ENCODE assay signal across 8 cellular contexts in the genomic region with DNA sequence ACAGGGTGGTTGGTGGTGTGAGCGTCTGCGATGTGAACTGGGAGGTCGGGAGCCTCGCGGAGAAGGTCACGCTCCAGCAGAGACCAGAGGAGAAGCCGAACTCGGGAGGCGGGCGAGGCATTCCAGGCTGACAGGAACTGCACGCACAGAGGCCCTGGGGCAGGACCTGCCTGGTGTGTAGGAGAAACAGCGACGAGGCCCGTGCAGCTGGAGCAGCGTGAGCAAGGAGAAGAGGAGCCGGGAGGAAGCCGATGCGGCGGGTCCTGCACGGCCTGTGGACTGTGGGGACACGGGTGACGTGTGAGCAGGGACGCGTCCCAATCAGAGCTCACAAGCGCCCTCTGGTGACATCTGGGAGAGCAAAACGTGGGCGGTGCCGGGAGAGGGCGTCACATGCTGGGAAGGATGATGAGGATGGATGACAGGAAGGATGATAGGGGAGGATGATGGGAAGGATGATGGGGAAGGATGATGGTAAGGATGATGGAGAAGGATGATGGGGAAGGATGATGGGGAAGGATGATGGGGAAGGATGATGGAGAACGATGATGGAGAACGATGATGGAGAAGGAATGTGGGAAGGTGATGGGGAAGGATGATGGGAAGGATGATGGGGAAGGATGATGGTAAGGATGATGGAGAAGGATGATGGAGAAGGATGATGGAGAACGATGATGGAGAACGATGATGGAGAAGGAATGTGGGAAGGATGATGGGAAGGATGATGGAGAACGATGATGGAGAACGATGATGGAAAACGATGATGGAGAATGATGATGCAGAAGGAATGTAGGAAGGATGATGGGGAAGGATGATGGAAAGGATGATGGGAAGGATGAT. TPM values are rescaled to one million over a fixed set of nuclear protein-coding genes. Genes with fewer than 3 reads are reported as not detected.
A peak's percentile ranks its signal among the peaks of the same experiment; 100 is the strongest.
DNase-seq lines count a peak whose midpoint lies in the region; ATAC-seq and TF ChIP-seq lines count a peak whose summit lies in the region.

No MANE protein-coding gene starts in this region.

- no peak overlapping the region for H4K8ac ChIP-seq in IMR-90 (ENCODE audit: low read depth in 2 of 2, low read length in 2 of 2)

- peak overlapping the region; percentile 39; the same call in 1 of the 2 replicates for H3K4me2 ChIP-seq in IMR-90 (ENCODE audit: low read depth, low read length)

- H3K36me3 ChIP-seq in IMR-90 (ENCODE audit: control insufficient read depth, insufficient read depth, low read length), result no peaks in the 10 kb centered on the region
- no peaks in the 10 kb centered on the region for H3K36me3 ChIP-seq in stomach smooth muscle (ENCODE audit: control insufficient read depth in 2 of 2, insufficient read depth in 2 of 2, low read length in 2 of 2)

- H2AFZ ChIP-seq in IMR-90 (replicated peaks; ENCODE audit: low read length, poor library complexity), result peak overlapping the region; percentile 25

- in situ Hi-C loops in IMR-90 (cut with MboI; ENCODE audit: low sequenced_read_pairs), result no loop called here

- no peak overlapping the region for H2AK5ac ChIP-seq in IMR-90 (ENCODE audit: low read depth, low read length)

- peak overlapping the region; percentile 22; the same call in 1 of the 2 replicates for H3K4me3 ChIP-seq in IMR-90 (ENCODE audit: insufficient read depth, low read depth, low read length)
- peak overlapping the region; percentile 35 to 69 for H3K4me3 ChIP-seq in stomach smooth muscle (ENCODE audit: low read length in 2 of 2)

- no peak overlapping the region for H2BK15ac ChIP-seq in IMR-90 (ENCODE audit: low read depth, low read length)

- H3K23ac ChIP-seq in IMR-90 (ENCODE audit: low read depth, low read length), result no peak overlapping the region

- peak overlapping the region; percentile 37 for H2AK9ac ChIP-seq in IMR-90 (replicated peaks; ENCODE audit: low read depth, low read length, poor library complexity)

- no peak overlapping the region for H3K56ac ChIP-seq in IMR-90 (ENCODE audit: extremely low read depth, insufficient read depth, low read length)

- no peak overlapping the region for H3K18ac ChIP-seq in IMR-90 (ENCODE audit: low read depth, low read length)

- POLR2A ChIA-PET in IMR-90 (lab: Charles Lee; ENCODE audit: unreplicated experiment) (no interaction called here), activated B cell treated with CpG ODN at 0.5 μM for 24 hours (lab: Charles Lee) (no interaction called here)

- no peak overlapping the region for H2BK20ac ChIP-seq in IMR-90 (ENCODE audit: low read depth, low read length)

- TF ChIP-seq CTCF in IMR-90 (conservative IDR thresholded peaks at IDR 0.05; ENCODE audit: low read depth, low read length), result peak; percentile 53
- TF ChIP-seq CTCF in activated B cell treated with CpG ODN at 0.5 μM for 24 hours (IDR thresholded peaks at IDR 0.05), result no peak

- H3K36me3 Mint-ChIP-seq in activated B cell treated with CpG ODN at 0.5 μM for 24 hours (ENCODE audit: low read depth), result no peaks in the 10 kb centered on the region

- peak; percentile 24; the same call in 1 of the 2 replicates for TF ChIP-seq RAD21 in IMR-90 (IDR thresholded peaks at IDR 0.05; ENCODE audit: low read length)

- CTCF ChIA-PET in IMR-90 (lab: Yijun Ruan, JAX) (no interaction called here), activated B cell treated with CpG ODN at 0.5 μM for 24 hours (lab: Charles Lee) (no interaction called here)

- no peaks in the 10 kb centered on the region for H3K9me1 ChIP-seq in IMR-90 (ENCODE audit: insufficient read depth, low read length)

- no TSS peak for BruUV-seq in IMR-90 (replicated peaks; lab: Mats Ljungman, UMichigan)

- peaks cover 6% of the 10 kb centered on the region; the same call in 1 of the 2 replicates for H3K27me3 ChIP-seq in IMR-90 (ENCODE audit: control insufficient read depth, insufficient read depth, low read length)
- H3K27me3 ChIP-seq in stomach smooth muscle (ENCODE audit: control insufficient read depth in 1 of 2, insufficient read depth in 2 of 2, low read length in 2 of 2), result peaks cover 0 to 6% of the 10 kb centered on the region in 2 donors

- no peak overlapping the region for H3K14ac ChIP-seq in IMR-90 (replicated peaks; ENCODE audit: low read depth, low read length)

- TF ChIP-seq POLR2A in IMR-90 (IDR thresholded peaks at IDR 0.05; ENCODE audit: low read depth, low read length), result no peak

- no peaks in the 10 kb centered on the region for H3K79me1 ChIP-seq in IMR-90 (ENCODE audit: low read depth in 1 of 2, low read length in 2 of 2)

- no peak overlapping the region for H2BK120ac ChIP-seq in IMR-90 (ENCODE audit: low read depth, low read length)

- 46 to 97% methylated on average over 7 to 26 of the region's 36 CpGs for WGBS in IMR-90 (ENCODE audit: extremely low coverage in 2 of 2, insufficient read length in 1 of 2), 2 experiments

- peaks cover 14% of the 10 kb centered on the region for H3K9me3 Mint-ChIP-seq in activated B cell treated with CpG ODN at 0.5 μM for 24 hours

- DNase-seq in AG20443 (ENCODE audit: low spot score), result peak; percentile 92
- no peak for DNase-seq in IMR-90
- no peak for DNase-seq in activated B cell treated with CpG ODN at 0.5 μM for 24 hours
- peak; percentile 35 for DNase-seq in effector CD4-positive, alpha-beta T cell
- peak; percentile 83 for DNase-seq in medulla oblongata (ENCODE audit: extremely low spot score)
- DNase-seq in T1000 (lab: John Stamatoyannopoulos, UW), result no peak
- DNase-seq in activated CD4-positive, CD25-positive, alpha-beta regulatory T cell treated with anti-CD3 and anti-CD28 coated beads, Interleukin-2, amount 50 U/mL, for 72 hours, result no peak

- H2BK5ac ChIP-seq in IMR-90 (ENCODE audit: low read depth, low read length, poor library complexity, severe bottlenecking), result no peak overlapping the region

- H3K4me3 Mint-ChIP-seq in activated B cell treated with CpG ODN at 0.5 μM for 24 hours, result no peak overlapping the region

- no peak overlapping the region for H4K5ac ChIP-seq in IMR-90 (ENCODE audit: low read depth, low read length)

- H3K4ac ChIP-seq in IMR-90 (ENCODE audit: low read depth, low read length), result no peak overlapping the region

- no peaks in the 10 kb centered on the region for H4K20me1 ChIP-seq in IMR-90 (ENCODE audit: insufficient read depth, low read length)

- dilution Hi-C loops in IMR-90 (cut with HindIII; ENCODE audit: low sequenced_read_pairs, unreplicated experiment), result no loop called here

- ATAC-seq in IMR-90 (ENCODE audit: low read depth) (peak; percentile 88), activated B cell treated with CpG ODN at 0.5 μM for 24 hours (ENCODE audit: low read depth) (peak; percentile 56)

- H3K4me1 Mint-ChIP-seq in activated B cell treated with CpG ODN at 0.5 μM for 24 hours, result peaks cover 6% of the 10 kb centered on the region

- no peak overlapping the region for H3K27ac ChIP-seq in IMR-90 (ENCODE audit: insufficient read depth, low read length)
- H3K27ac ChIP-seq in stomach smooth muscle (ENCODE audit: low read length), result no peak overlapping the region

- H3K9ac ChIP-seq in IMR-90 (ENCODE audit: low read depth, low read length) (no peak overlapping the region), stomach smooth muscle (ENCODE audit: low read length in 2 of 2) (no peak overlapping the region)

- H3K9me3 ChIP-seq in IMR-90 (ENCODE audit: control insufficient read depth, insufficient read depth, low read length), result no peaks in the 10 kb centered on the region
- no peaks in the 10 kb centered on the region for H3K9me3 ChIP-seq in stomach smooth muscle (ENCODE audit: control insufficient read depth in 2 of 2, low read length in 2 of 2)

- H3K4me1 ChIP-seq in IMR-90 (ENCODE audit: control insufficient read depth, insufficient read depth, low read length) (no peaks in the 10 kb centered on the region), stomach smooth muscle (ENCODE audit: control insufficient read depth, insufficient read depth, low read length) (peaks cover 5% of the 10 kb centered on the region)

- intact Hi-C loops in IMR-90 (cut with micrococcal nuclease) (loop anchor here (10.0 kb wide), 1 partner anchor 135 kb away; the partner anchor contains the start of gene MIER2), activated B cell treated with CpG ODN at 0.5 μM for 24 hours (cut with micrococcal nuclease) (no loop called here)

- no peak overlapping the region for H4K91ac ChIP-seq in IMR-90 (ENCODE audit: insufficient read depth, low read depth, low read length)

- H3K27ac Mint-ChIP-seq in activated B cell treated with CpG ODN at 0.5 μM for 24 hours, result peak overlapping the region; percentile 18

- H3K27me3 Mint-ChIP-seq in activated B cell treated with CpG ODN at 0.5 μM for 24 hours, result peaks cover 7% of the 10 kb centered on the region

TF ChIP-seq in IMR-90, 13 proteins besides CTCF, POLR2A, EP300 and RAD21 (continues in another document):
- peak; percentile 64; the same call in 1 of the 2 replicates for TF ChIP-seq USF2 (IDR thresholded peaks at IDR 0.05; ENCODE audit: low read depth, low read length)

RNA-seq across cellular contexts. Expression of gene MADCAM1, which starts 16.1 kb away (rescaled TPM):
- total RNA-seq in IMR-90 (2012; rRNA removed) (not detected in 2 replicates), activated B cell treated with CpG ODN at 0.5 μM for 24 hours (0.40 and 0.76 TPM in 2 replicates)
- polyA plus RNA-seq in IMR-90 (2012; rRNA removed), result 0.24 and 0.26 TPM in 2 replicates
- polyA plus RNA-seq in IMR-90 (2012; cell fraction: cytosol; rRNA removed), result 0.35 TPM in 1 of 2 replicates, not detected in the other
- 1.1 and 2.5 TPM in 2 replicates for polyA plus RNA-seq in IMR-90 (2012; cell fraction: nucleus; rRNA removed; ENCODE audit: low replicate concordance)

RNA-seq across cellular contexts. Expression of gene SHC2, which starts 19.4 kb away (rescaled TPM):
- total RNA-seq in IMR-90 (2012; rRNA removed), result under 0.01 TPM in 1 of 2 replicates, not detected in the other
- polyA plus RNA-seq in IMR-90 (2012; rRNA removed), result 0.68 and 0.72 TPM in 2 replicates
- 0.14 and 0.65 TPM in 2 replicates for polyA plus RNA-seq in IMR-90 (2012; cell fraction: cytosol; rRNA removed)
- polyA plus RNA-seq in IMR-90 (2012; cell fraction: nucleus; rRNA removed; ENCODE audit: low replicate concordance), result 5.9 and 6.9 TPM in 2 replicates
- 0.24 TPM in 1 of 2 replicates, not detected in the other for total RNA-seq in activated B cell treated with CpG ODN at 0.5 μM for 24 hours

RNA-seq across cellular contexts. Expression of gene TPGS1, which starts 27.1 kb away (rescaled TPM):
- total RNA-seq in IMR-90 (2012; rRNA removed) (2.7 and 4.2 TPM in 2 replicates), activated B cell treated with CpG ODN at 0.5 μM for 24 hours (20.3 and 23.8 TPM in 2 replicates)
- 6.3 and 13.9 TPM in 2 replicates for polyA plus RNA-seq in IMR-90 (2012; rRNA removed)
- polyA plus RNA-seq in IMR-90 (2012; cell fraction: cytosol; rRNA removed), result 13.7 and 31.3 TPM in 2 replicates
- polyA plus RNA-seq in IMR-90 (2012; cell fraction: nucleus; rRNA removed; ENCODE audit: low replicate concordance), result 5.7 and 24.7 TPM in 2 replicates

RNA-seq across cellular contexts. Expression of gene CDC34, which starts 51.3 kb away (rescaled TPM):
- total RNA-seq in IMR-90 (2012; rRNA removed), result 35.7 and 39.2 TPM in 2 replicates
- polyA plus RNA-seq in IMR-90 (2012; rRNA removed), result 68.9 and 80.8 TPM in 2 replicates
- polyA plus RNA-seq in IMR-90 (2012; cell fraction: cytosol; rRNA removed), result 94.6 and 103 TPM in 2 replicates
- 46.7 and 97.7 TPM in 2 replicates for polyA plus RNA-seq in IMR-90 (2012; cell fraction: nucleus; rRNA removed; ENCODE audit: low replicate concordance)
- total RNA-seq in activated B cell treated with CpG ODN at 0.5 μM for 24 hours, result 19.8 and 23.1 TPM in 2 replicates

Comparison
In these comparisons a context has a peak if more than half of its experiments do, and no peak if none do; other contexts are left out.
1. DNase-seq: peak in AG20443 (single experiment), effector CD4-positive, alpha-beta T cell (single experiment) and medulla oblongata (single experiment); none in IMR-90 (single experiment), activated B cell treated with CpG ODN at 0.5 μM for 24 hours (single experiment), T1000 (single experiment) and activated CD4-positive, CD25-positive, alpha-beta regulatory T cell treated with anti-CD3 and anti-CD28 coated beads, Interleukin-2, amount 50 U/mL, for 72 hours (single experiment).